ENCODE assay signal across 14 cellular contexts in the genomic region with DNA sequence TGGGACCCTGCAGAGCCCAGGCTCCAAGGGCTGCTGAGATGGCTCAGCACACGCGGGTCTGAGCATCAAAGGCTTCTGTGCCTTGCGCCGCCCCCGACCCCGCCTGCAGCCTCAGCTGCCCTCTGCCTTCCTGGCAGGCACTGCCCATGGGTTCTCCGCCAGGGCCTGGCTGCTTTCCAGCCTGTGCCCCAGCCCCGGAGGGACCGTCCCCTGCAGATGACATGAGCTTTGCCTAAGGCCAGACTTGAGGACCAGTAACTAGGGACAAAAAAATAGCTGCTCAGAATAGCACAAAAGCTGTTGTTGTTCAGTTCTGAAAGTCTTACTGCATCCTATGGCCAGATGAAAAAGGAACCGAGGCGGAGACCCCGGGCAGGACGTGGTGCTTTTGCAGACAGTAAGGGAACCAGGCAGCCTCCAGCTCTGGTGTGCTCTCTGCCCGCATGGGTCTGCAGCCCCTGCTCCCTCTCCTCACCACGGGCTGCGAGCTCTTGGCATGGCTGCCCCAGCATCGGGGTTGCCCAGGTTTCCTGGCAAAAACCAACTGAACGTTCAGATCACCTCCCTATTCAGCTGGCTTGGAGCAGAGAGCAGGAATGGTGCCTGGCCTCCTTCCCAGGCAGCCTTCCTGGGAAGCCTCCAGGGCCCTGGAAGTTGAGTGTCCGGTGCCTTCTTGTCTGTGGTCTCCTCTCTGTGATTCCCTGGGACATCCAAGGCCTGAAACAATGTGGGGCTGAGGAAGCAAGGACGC. TPM values are rescaled to one million over a fixed set of nuclear protein-coding genes. Genes with fewer than 3 reads are reported as not detected.
DNase-seq lines count a peak whose midpoint lies in the region; ATAC-seq and TF ChIP-seq lines count a peak whose summit lies in the region.
"Had no signal": no experiment of that assay in that cellular context is flagged by ENCODE, and none has a peak within 500 bp of the region (broad histone marks: within the 10 kb centered on the region; RNA-seq: fewer than 3 reads in every experiment).

No MANE protein-coding gene starts in this region.

- no peak for TF ChIP-seq POLR2A in esophagus squamous epithelium (IDR thresholded peaks at IDR 0.05)

- H3K36me3 ChIP-seq in Loucy (ENCODE audit: insufficient read depth, low read length): no peaks in the 10 kb centered on the region
- H3K36me3 ChIP-seq in esophagus squamous epithelium: no peaks in the 10 kb centered on the region
- H3K36me3 ChIP-seq in neuronal stem cell (replicated peaks in 1 of 2; ENCODE audit: control insufficient read depth in 2 of 2, insufficient read depth in 2 of 2, low read length in 2 of 2): no peaks in the 10 kb centered on the region
- no peaks in the 10 kb centered on the region for H3K36me3 ChIP-seq in Karpas-422 (ENCODE audit: insufficient read depth, low read length)
- H3K36me3 ChIP-seq: adrenal gland had no signal

- peaks cover 43% of the 10 kb centered on the region for H3K4me1 ChIP-seq in Loucy (ENCODE audit: insufficient read depth, low read length, poor library complexity, severe bottlenecking)
- H3K4me1 ChIP-seq in esophagus squamous epithelium: peaks cover 16 to 34% (median 24%) of the 10 kb centered on the region in 3 donors
- H3K4me1 ChIP-seq in neuronal stem cell (ENCODE audit: control insufficient read depth in 2 of 2, insufficient read depth in 1 of 2, low read depth in 1 of 2, low read length in 2 of 2): peaks cover 5 to 7% of the 10 kb centered on the region in 2 donors
- H3K4me1 ChIP-seq in Karpas-422 (ENCODE audit: low read length): no peaks in the 10 kb centered on the region

- H3K79me1 ChIP-seq in neuronal stem cell (ENCODE audit: low read depth, low read length): no peaks in the 10 kb centered on the region

- peak overlapping the region; percentile 85 for H3K18ac ChIP-seq in neuronal stem cell (ENCODE audit: low read length)

- no peaks in the 10 kb centered on the region for H3F3A ChIP-seq in Loucy (ENCODE audit: low read depth)

- H3K9ac ChIP-seq in Loucy (ENCODE audit: low read depth, low read length, poor library complexity, severe bottlenecking) (peak overlapping the region; percentile 17), neuronal stem cell (ENCODE audit: low read depth, low read length, poor library complexity) (no peak overlapping the region), Karpas-422 (ENCODE audit: low read length) (no peak overlapping the region)

- DNase-seq in AG10803 (ENCODE audit: low read depth): peak; percentile 21
- DNase-seq in esophagus squamous epithelium (lab: John Stamatoyannopoulos, UW): no peak
- no peak for DNase-seq in neuronal stem cell (ENCODE audit: low spot score)
- DNase-seq in Karpas-422: no peak
- no peak for DNase-seq in HuH-7 (ENCODE audit: low spot score)
- DNase-seq in stimulated activated CD4-positive, alpha-beta T cell treated with anti-CD3 and anti-CD28 coated beads, Interleukin-2, amount 100 ng/mL, for 24 hours: no peak
- DNase-seq: activated CD4-positive, alpha-beta T cell treated with anti-CD3 and anti-CD28 coated beads, Interleukin-2, amount 50 U/mL, for 4 hours; islet precursor cell; NCI-H524 had no signal

- peak overlapping the region; percentile 46 for H2BK5ac ChIP-seq in neuronal stem cell (ENCODE audit: low read length)

- peak overlapping the region; percentile 87 for H3K14ac ChIP-seq in neuronal stem cell (ENCODE audit: low read length)

- H4K20me1 ChIP-seq in Loucy (ENCODE audit: insufficient read depth, low read length, poor library complexity, severe bottlenecking) (no peaks in the 10 kb centered on the region), Karpas-422 (ENCODE audit: insufficient read depth, low read depth, low read length) (no peaks in the 10 kb centered on the region)

- H3K79me2 ChIP-seq in Loucy (ENCODE audit: insufficient read depth, low read length): no peaks in the 10 kb centered on the region
- H3K79me2 ChIP-seq in Karpas-422 (ENCODE audit: low read length): no peaks in the 10 kb centered on the region

- WGBS in esophagus squamous epithelium, 2 donors: 31 to 39% methylated on average over 16 to 20 of the region's 20 CpGs
- no CpG with 5 or more reads among the region's 20 CpGs for WGBS in neuronal stem cell (ENCODE audit: extremely low coverage in 2 of 2, insufficient read length in 2 of 2, insufficient replicate concordance in 1 of 2), 2 donors

- ATAC-seq in HG02571 (IDR thresholded peaks at IDR 0.05; ENCODE audit: unreplicated experiment): no peak

- H3K27me3 ChIP-seq in Loucy (ENCODE audit: insufficient read depth, low read length, poor library complexity, severe bottlenecking) (no peaks in the 10 kb centered on the region), esophagus squamous epithelium (peaks cover 0 to 53% (median 0%) of the 10 kb centered on the region in 4 donors), neuronal stem cell (ENCODE audit: control insufficient read depth in 3 of 3, insufficient read depth in 3 of 3, low read depth in 1 of 3, low read length in 3 of 3) (peaks cover 0 to 3% (median 0%) of the 10 kb centered on the region in 3 experiments), Karpas-422 (ENCODE audit: low read length) (no peaks in the 10 kb centered on the region)

- TF ChIP-seq CTCF in AG10803 (conservative IDR thresholded peaks at IDR 0.05; ENCODE audit: low read length) (no peak), Loucy (conservative IDR thresholded peaks at IDR 0.05; ENCODE audit: low read length) (no peak), esophagus squamous epithelium (IDR thresholded peaks at IDR 0.05) (no peak)

- H4K8ac ChIP-seq in neuronal stem cell (ENCODE audit: low read depth, low read length): no peak overlapping the region

- H3K9me3 ChIP-seq in Loucy (ENCODE audit: insufficient read depth, low read depth, low read length) (no peaks in the 10 kb centered on the region; the same call in 1 of the 2 replicates), esophagus squamous epithelium (no peaks in the 10 kb centered on the region), neuronal stem cell (replicated peaks in 1 of 2; ENCODE audit: control insufficient read depth in 2 of 2, insufficient read depth in 1 of 2, low read depth in 1 of 2, low read length in 2 of 2) (no peaks in the 10 kb centered on the region), Karpas-422 (ENCODE audit: low read length) (no peaks in the 10 kb centered on the region)
- H3K9me3 ChIP-seq: adrenal gland had no signal

- H2AFZ ChIP-seq in Loucy (ENCODE audit: low read length): no peak overlapping the region
- peak overlapping the region; percentile 77 for H2AFZ ChIP-seq in neuronal stem cell (ENCODE audit: low read length)
- H2AFZ ChIP-seq in Karpas-422 (ENCODE audit: low read length): no peak overlapping the region

- H3K9me2 ChIP-seq in Loucy (replicated peaks; ENCODE audit: low read depth, low read length) (no peaks in the 10 kb centered on the region), Karpas-422 (replicated peaks; ENCODE audit: insufficient read depth, low read length) (no peaks in the 10 kb centered on the region)

- peak overlapping the region; percentile 81 for H2AK5ac ChIP-seq in neuronal stem cell (ENCODE audit: low read depth, low read length)

- peak overlapping the region; percentile 49 for H3K4me2 ChIP-seq in Loucy (ENCODE audit: low read depth, low read length, poor library complexity, severe bottlenecking)
- no peak overlapping the region for H3K4me2 ChIP-seq in neuronal stem cell (ENCODE audit: insufficient read depth, low read length, poor library complexity, severe bottlenecking)
- H3K4me2 ChIP-seq in Karpas-422 (ENCODE audit: low read depth, low read length, poor library complexity, severe bottlenecking): no peak overlapping the region

- H2BK15ac ChIP-seq in neuronal stem cell (ENCODE audit: low read length): peak overlapping the region; percentile 42

- no peak overlapping the region for H4K91ac ChIP-seq in neuronal stem cell (ENCODE audit: low read depth, low read length, poor library complexity)

- no peak overlapping the region for H2BK120ac ChIP-seq in neuronal stem cell (ENCODE audit: low read depth, low read length)

- H3K4ac ChIP-seq in neuronal stem cell (ENCODE audit: low read length): no peak overlapping the region

- intact Hi-C loops in esophagus squamous epithelium (cut with DNase I): no loop called here

- peak overlapping the region in 3 of 4 donors; percentile 50 to 68 (median 54) for H3K27ac ChIP-seq in esophagus squamous epithelium
- H3K27ac ChIP-seq in neuronal stem cell (replicated peaks; ENCODE audit: low read length): no peak overlapping the region
- H3K27ac ChIP-seq in Karpas-422 (ENCODE audit: low read length): no peak overlapping the region
- H3K27ac ChIP-seq: adrenal gland, epithelial cell of prostate, SK-N-MC had no signal

- no peak overlapping the region for H3K4me3 ChIP-seq in AG10803 (ENCODE audit: low read length)
- H3K4me3 ChIP-seq in Loucy (ENCODE audit: low read length, poor library complexity, severe bottlenecking): no peak overlapping the region
- peak overlapping the region in 1 of 4 donors; percentile 1 for H3K4me3 ChIP-seq in esophagus squamous epithelium
- no peak overlapping the region for H3K4me3 ChIP-seq in neuronal stem cell (ENCODE audit: low read length in 2 of 2)
- H3K4me3 ChIP-seq in Karpas-422 (ENCODE audit: low read length): no peak overlapping the region
- H3K4me3 ChIP-seq: adrenal gland, SK-N-MC had no signal

- no peak overlapping the region for H2BK12ac ChIP-seq in neuronal stem cell (ENCODE audit: low read length)

- H3K23ac ChIP-seq in neuronal stem cell (ENCODE audit: low read depth, low read length, poor library complexity): no peak overlapping the region

RNA-seq across cellular contexts. Expression of a gene that starts 12.5 kb away (rescaled TPM):
- total RNA-seq in esophagus squamous epithelium: not detected
- polyA plus RNA-seq in neuronal stem cell (2013, experiment 1 of 2): 0.22 TPM
- 0.11 TPM for polyA plus RNA-seq in neuronal stem cell (2013, experiment 2 of 2)
- total RNA-seq in Karpas-422 (2014; rRNA removed; shearing (Covaris generic); ENCODE audit: low replicate concordance): not detected in 2 replicates
- total RNA-seq: adrenal gland had no signal
- polyA plus RNA-seq: adrenal gland had no signal

RNA-seq across cellular contexts. Expression of a gene that starts 34.1 kb away (rescaled TPM):
- total RNA-seq in esophagus squamous epithelium: 1 to 10 TPM; 1.4 to 8.8 (median 3.1) TPM
- 9.5 TPM for polyA plus RNA-seq in neuronal stem cell (2013, experiment 1 of 2)
- polyA plus RNA-seq in neuronal stem cell (2013, experiment 2 of 2): 8.9 TPM
- 0.56 and 2.4 TPM in 2 replicates for total RNA-seq in Karpas-422 (2014; rRNA removed; shearing (Covaris generic); ENCODE audit: low replicate concordance)

Comparison
In these comparisons a context has a peak if more than half of its experiments do, and no peak if none do; other contexts are left out.
1. H3K27ac ChIP-seq: peak in esophagus squamous epithelium (3 of 4); none in neuronal stem cell (single experiment) and Karpas-422 (single experiment).